ENCODE assay signal across 8 cellular contexts in the genomic region with DNA sequence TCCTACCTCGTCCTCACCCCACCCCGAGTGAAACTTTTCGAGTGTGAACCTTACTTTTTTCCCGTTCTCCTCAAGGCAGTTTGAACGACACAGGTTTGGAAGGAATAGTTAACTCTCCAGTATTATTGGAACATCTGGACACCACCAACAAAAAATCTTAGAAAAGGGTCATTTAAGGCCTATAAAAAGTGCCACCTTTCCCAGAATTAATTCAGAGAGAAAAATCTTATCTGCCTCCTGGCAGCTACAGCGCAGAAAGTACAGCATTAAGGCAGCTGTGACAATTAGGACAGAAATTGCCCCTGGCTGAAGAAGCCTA. TPM values are rescaled to one million over a fixed set of nuclear protein-coding genes. Genes with fewer than 3 reads are reported as not detected.
A peak's percentile ranks its signal among the peaks of the same experiment; 100 is the strongest.
DNase-seq lines count a peak whose midpoint lies in the region; ATAC-seq and TF ChIP-seq lines count a peak whose summit lies in the region.

No MANE protein-coding gene starts in this region.

- H3K36me3 ChIP-seq in heart left ventricle (no peaks in the 10 kb centered on the region), lower lobe of right lung (no peaks in the 10 kb centered on the region), urinary bladder (ENCODE audit: insufficient read depth) (no peaks in the 10 kb centered on the region)

- 0 to 2% (median 1%) methylated on average over 6 of the region's 6 CpGs for WGBS in heart left ventricle, 4 donors
- 2% methylated on average over 6 of the region's 6 CpGs for WGBS in urinary bladder

- no peak for TF ChIP-seq CTCF in heart left ventricle (IDR thresholded peaks at IDR 0.05)
- TF ChIP-seq CTCF in astrocyte of the cerebellum (IDR thresholded peaks at IDR 0.05; ENCODE audit: low read depth, low read length, missing control alignments): no peak
- no peak for TF ChIP-seq CTCF in lower lobe of right lung (IDR thresholded peaks at IDR 0.05)

- H3K9me3 ChIP-seq in heart left ventricle (no peaks in the 10 kb centered on the region), lower lobe of right lung (no peaks in the 10 kb centered on the region)

- ATAC-seq in heart left ventricle (no peak), left cardiac atrium (no peak), lower lobe of right lung (no peak)

- in situ Hi-C loops in astrocyte of the cerebellum (cut with HindIII; ENCODE audit: low sequenced_read_pairs): no loop called here

- peak overlapping the region; percentile 66 to 100 (median 89) for H3K4me3 ChIP-seq in heart left ventricle
- H3K4me3 ChIP-seq in astrocyte of the cerebellum (ENCODE audit: low read depth, low read length): peak overlapping the region; percentile 90
- peak overlapping the region; percentile 78 for H3K4me3 ChIP-seq in lower lobe of right lung
- H3K4me3 ChIP-seq in urinary bladder (ENCODE audit: low read depth, low read length): peak overlapping the region; percentile 99

- no peak for TF ChIP-seq POLR2A in heart left ventricle (IDR thresholded peaks at IDR 0.05)

- DNase-seq in heart left ventricle (no peak), left cardiac atrium (no peak), astrocyte of the cerebellum (ENCODE audit: low read depth) (no peak), lower lobe of right lung (no peak), retina (no peak), amniotic stem cell (lab: John Stamatoyannopoulos, UW) (no peak), CD1c-positive myeloid dendritic cell (ENCODE audit: extremely low spot score) (no peak)

- H3K27ac ChIP-seq in heart left ventricle (peak overlapping the region; percentile 87 to 97 (median 92)), lower lobe of right lung (peak overlapping the region; percentile 95), urinary bladder (ENCODE audit: low read depth) (peak overlapping the region; percentile 98)

- H3K27me3 ChIP-seq in heart left ventricle: no peaks in the 10 kb centered on the region
- no peaks in the 10 kb centered on the region for H3K27me3 ChIP-seq in lower lobe of right lung (ENCODE audit: low read depth)

- intact Hi-C loops in heart left ventricle (cut with DNase I): loop anchor here in 5 of 10 donors (5.0 to 10.0 kb wide), 2 partner anchors 80 to 82 kb away; no protein-coding TSS in a partner anchor
- intact Hi-C loops in left cardiac atrium (cut with DNase I): loop anchor here in 1 of 2 donors (5.0 to 10.0 kb wide), 2 partner anchors 80 to 308 kb away; no protein-coding TSS in a partner anchor
- intact Hi-C loops in lower lobe of right lung (cut with DNase I): no loop called here

- H3K4me1 ChIP-seq in heart left ventricle (peaks cover 0 to 53% (median 15%) of the 10 kb centered on the region in 12 donors), lower lobe of right lung (peaks cover 27% of the 10 kb centered on the region), urinary bladder (ENCODE audit: insufficient read depth) (peaks cover 1% of the 10 kb centered on the region)

RNA-seq across cellular contexts. Expression of a gene that starts 1.1 kb away (rescaled TPM):
- total RNA-seq in heart left ventricle (10 to 100 TPM; 24.7 to 45.6 (median 36.2) TPM), left cardiac atrium (10 to 100 TPM; 38.5 to 49.4 TPM), lower lobe of right lung (69.1 TPM), urinary bladder (165 TPM)
- polyA plus RNA-seq in heart left ventricle (10 to 100 TPM in 1 of 2 donors, 1 to 10 TPM in 1; 4.9 to 12.6 TPM), urinary bladder (18.5 TPM)
